ENCODE assay signal across 1 cellular context in genomic region chr7:99268361-99268908, GRCh38.
TF ChIP-seq lines count a peak whose summit lies in the region.

No MANE protein-coding gene starts in this region.

TF ChIP-seq in IMR-90, 13 proteins besides CTCF, POLR2A, EP300 and RAD21:
- TF ChIP-seq ELK1 (IDR thresholded peaks at IDR 0.05; ENCODE audit: borderline replicate concordance, low read depth, low read length) (no peak), BHLHE40 (IDR thresholded peaks at IDR 0.05; ENCODE audit: low read depth, low read length) (no peak), MXI1 (IDR thresholded peaks at IDR 0.05; ENCODE audit: borderline replicate concordance, low read depth, low read length) (no peak), NFE2L2 (IDR thresholded peaks at IDR 0.05; ENCODE audit: low read depth, low read length) (no peak), MAZ (IDR thresholded peaks at IDR 0.05; ENCODE audit: borderline replicate concordance, low read depth, low read length) (no peak), RFX5 (IDR thresholded peaks at IDR 0.05; ENCODE audit: low read depth, low read length) (no peak), USF2 (IDR thresholded peaks at IDR 0.05; ENCODE audit: low read depth, low read length) (no peak), CEBPB (IDR thresholded peaks at IDR 0.05; ENCODE audit: low read depth, low read length) (no peak), CHD1 (IDR thresholded peaks at IDR 0.05; ENCODE audit: low read depth, low read length) (no peak), MAFK (IDR thresholded peaks at IDR 0.05; ENCODE audit: low read depth, low read length) (no peak), SMC3 (IDR thresholded peaks at IDR 0.05; ENCODE audit: low read depth, low read length) (no peak), FOS (IDR thresholded peaks at IDR 0.05; ENCODE audit: low read depth, low read length) (no peak), RCOR1 (IDR thresholded peaks at IDR 0.05; ENCODE audit: insufficient replicate concordance, low read length) (no peak)
